In genomic region chr7:141013345-141013715, GRCh38 we compare ENCODE assay signal across 9 cellular contexts.
DNase-seq lines count a peak whose midpoint lies in the region; ATAC-seq and TF ChIP-seq lines count a peak whose summit lies in the region.
"Had no signal": no experiment of that assay in that cellular context is flagged by ENCODE, and none has a peak within 500 bp of the region (broad histone marks: within the 10 kb centered on the region; RNA-seq: fewer than 3 reads in every experiment).

No MANE protein-coding gene starts in this region.

- peaks cover 16% of the 10 kb centered on the region for H3K27me3 Mint-ChIP-seq in activated naive CD4-positive, alpha-beta T cell treated with anti-CD3 and anti-CD28 coated beads, Interleukin-2, amount 10 ng/mL, durations not matched to agents 7 days and 5 days
- no peaks in the 10 kb centered on the region for H3K27me3 Mint-ChIP-seq in stimulated activated memory B cell treated with anti-CD40 and anti-IgM and Interleukin-4, amounts not matched to agents 10 μg/mL and 1 μg/mL and 100 μg/mL, for 72 hours

- H3K27ac Mint-ChIP-seq in activated naive CD4-positive, alpha-beta T cell treated with anti-CD3 and anti-CD28 coated beads, Interleukin-2, amount 10 ng/mL, durations not matched to agents 7 days and 5 days = peak overlapping the region; percentile 99
- peak overlapping the region; percentile 94 for H3K27ac Mint-ChIP-seq in stimulated activated memory B cell treated with anti-CD40 and anti-IgM and Interleukin-4, amounts not matched to agents 10 μg/mL and 1 μg/mL and 100 μg/mL, for 72 hours

- no peaks in the 10 kb centered on the region for H3K9me3 ChIP-seq in SK-N-MC (ENCODE audit: low read depth, low read length)

- no peak overlapping the region for H3K27ac ChIP-seq in SK-N-MC

- CTCF ChIA-PET in activated naive CD4-positive, alpha-beta T cell treated with anti-CD3 and anti-CD28 coated beads, Interleukin-2, amount 10 ng/mL, durations not matched to agents 7 days and 5 days (lab: Charles Lee) = interaction anchor here (0.8 to 4.8 kb wide), 7 partner anchors 40 to 725 kb away, joined by 3 to 22 read pairs (median 6); partner anchors contain the start of genes ADCK2, BRAF and SSBP1

- H3K36me3 Mint-ChIP-seq in activated naive CD4-positive, alpha-beta T cell treated with anti-CD3 and anti-CD28 coated beads, Interleukin-2, amount 10 ng/mL, durations not matched to agents 7 days and 5 days = peaks cover 21% of the 10 kb centered on the region
- H3K36me3 Mint-ChIP-seq in stimulated activated memory B cell treated with anti-CD40 and anti-IgM and Interleukin-4, amounts not matched to agents 10 μg/mL and 1 μg/mL and 100 μg/mL, for 72 hours = peaks cover 15% of the 10 kb centered on the region

- TF ChIP-seq POLR2A in erythroblast (IDR thresholded peaks at IDR 0.05; ENCODE audit: low read length) = no peak

- ATAC-seq in stimulated activated memory B cell treated with anti-CD40 and anti-IgM and Interleukin-4, amounts not matched to agents 10 μg/mL and 1 μg/mL and 100 μg/mL, for 72 hours = no peak
- ATAC-seq in HG03354 (IDR thresholded peaks at IDR 0.05; ENCODE audit: poor library complexity, severe bottlenecking, unreplicated experiment) = no peak

- H3K4me3 ChIP-seq in SK-N-MC = peak overlapping the region; percentile 92

- peaks cover 6% of the 10 kb centered on the region for H3K9me3 Mint-ChIP-seq in activated naive CD4-positive, alpha-beta T cell treated with anti-CD3 and anti-CD28 coated beads, Interleukin-2, amount 10 ng/mL, durations not matched to agents 7 days and 5 days
- peaks cover 4% of the 10 kb centered on the region for H3K9me3 Mint-ChIP-seq in stimulated activated memory B cell treated with anti-CD40 and anti-IgM and Interleukin-4, amounts not matched to agents 10 μg/mL and 1 μg/mL and 100 μg/mL, for 72 hours

- peaks cover 39% of the 10 kb centered on the region for H3K4me1 Mint-ChIP-seq in activated naive CD4-positive, alpha-beta T cell treated with anti-CD3 and anti-CD28 coated beads, Interleukin-2, amount 10 ng/mL, durations not matched to agents 7 days and 5 days
- H3K4me1 Mint-ChIP-seq in stimulated activated memory B cell treated with anti-CD40 and anti-IgM and Interleukin-4, amounts not matched to agents 10 μg/mL and 1 μg/mL and 100 μg/mL, for 72 hours = peaks cover 24% of the 10 kb centered on the region

- peak overlapping the region; percentile 97 for H3K4me3 Mint-ChIP-seq in activated naive CD4-positive, alpha-beta T cell treated with anti-CD3 and anti-CD28 coated beads, Interleukin-2, amount 10 ng/mL, durations not matched to agents 7 days and 5 days
- peak overlapping the region; percentile 84 for H3K4me3 Mint-ChIP-seq in stimulated activated memory B cell treated with anti-CD40 and anti-IgM and Interleukin-4, amounts not matched to agents 10 μg/mL and 1 μg/mL and 100 μg/mL, for 72 hours

- H3K36me3 ChIP-seq in SK-N-MC (ENCODE audit: insufficient read depth, low read length) = peaks cover 15% of the 10 kb centered on the region

- no peak for DNase-seq in activated naive CD4-positive, alpha-beta T cell treated with anti-CD3 and anti-CD28 coated beads, Interleukin-2, amount 10 ng/mL, durations not matched to agents 7 days and 5 days
- no peak for DNase-seq in activated naive CD4-positive, alpha-beta T cell treated with anti-CD3 and anti-CD28 coated beads, Interleukin-2, amount 50 U/mL, for 16 hours
- DNase-seq in SK-N-MC (ENCODE audit: low read depth, low spot score) (no peak), erythroblast (lab: John Stamatoyannopoulos, UW) (peak; percentile 15 to 31), NCI-H1105 treated with DMSO at 0.1 percent for 48 hours (lab: John Stamatoyannopoulos, UW) (no peak), KG1 (lab: John Stamatoyannopoulos, UW) (no peak)
- DNase-seq: spleen had no signal

- H3K9ac ChIP-seq in SK-N-MC (ENCODE audit: insufficient read length) = peak overlapping the region; percentile 75

Comparison
In these comparisons a context has a peak if more than half of its experiments do, and no peak if none do; other contexts are left out.
1. DNase-seq: peak in erythroblast (2 of 2); none in activated naive CD4-positive, alpha-beta T cell treated with anti-CD3 and anti-CD28 coated beads, Interleukin-2, amount 10 ng/mL, durations not matched to agents 7 days and 5 days (single experiment), activated naive CD4-positive, alpha-beta T cell treated with anti-CD3 and anti-CD28 coated beads, Interleukin-2, amount 50 U/mL, for 16 hours (single experiment), SK-N-MC (single experiment), NCI-H1105 treated with DMSO at 0.1 percent for 48 hours (single experiment) and KG1 (single experiment).